In the genomic region with DNA sequence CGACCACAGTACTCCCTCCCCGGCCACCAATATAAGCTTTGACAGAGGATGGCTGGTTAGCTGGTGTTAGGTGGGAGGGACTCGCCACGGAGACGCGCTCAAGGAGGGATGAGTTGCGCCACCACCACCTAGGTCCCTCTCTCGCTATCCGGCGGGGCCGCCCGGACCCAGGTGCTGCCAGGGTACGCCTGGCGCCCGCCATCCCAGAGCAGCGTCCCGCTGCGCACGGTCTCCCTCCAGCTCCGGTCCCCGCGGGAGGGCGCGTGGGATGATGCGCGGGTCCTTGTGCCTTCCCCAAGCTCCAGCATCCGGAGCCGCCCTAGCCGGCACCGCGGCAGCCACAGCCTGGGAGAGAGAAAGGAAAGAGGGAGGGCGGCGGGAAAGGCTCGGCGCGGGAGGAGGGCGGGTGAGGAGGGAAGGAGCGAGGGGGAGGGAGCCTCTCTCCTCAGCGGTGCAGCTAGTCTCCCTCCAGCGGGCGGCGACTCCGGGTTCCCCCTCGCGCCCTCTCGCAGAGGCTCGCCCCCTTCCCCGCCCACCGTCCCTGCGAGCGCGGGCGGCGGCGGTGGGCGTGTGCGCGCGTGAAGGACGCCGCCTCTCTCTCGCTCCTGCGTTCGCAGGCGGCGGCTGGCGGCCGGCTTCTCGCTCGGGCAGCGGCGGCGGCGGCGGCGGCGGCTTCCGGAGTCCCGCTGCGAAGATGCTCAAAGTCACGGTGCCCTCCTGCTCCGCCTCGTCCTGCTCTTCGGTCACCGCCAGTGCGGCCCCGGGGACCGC, we compare ENCODE assay signal across 1 cellular context.
TF ChIP-seq lines count a peak whose summit lies in the region.

Gene CAMK4 (plus strand): TSS at position 595 of the 771 bp plus-strand sequence. CDS start 100 bp downstream, at position 695.

TF ChIP-seq in HEK293, 187 proteins besides CTCF, POLR2A, EP300 and RAD21 (continued from another document and continues in another):
- TF ChIP-seq, protein P1, sequence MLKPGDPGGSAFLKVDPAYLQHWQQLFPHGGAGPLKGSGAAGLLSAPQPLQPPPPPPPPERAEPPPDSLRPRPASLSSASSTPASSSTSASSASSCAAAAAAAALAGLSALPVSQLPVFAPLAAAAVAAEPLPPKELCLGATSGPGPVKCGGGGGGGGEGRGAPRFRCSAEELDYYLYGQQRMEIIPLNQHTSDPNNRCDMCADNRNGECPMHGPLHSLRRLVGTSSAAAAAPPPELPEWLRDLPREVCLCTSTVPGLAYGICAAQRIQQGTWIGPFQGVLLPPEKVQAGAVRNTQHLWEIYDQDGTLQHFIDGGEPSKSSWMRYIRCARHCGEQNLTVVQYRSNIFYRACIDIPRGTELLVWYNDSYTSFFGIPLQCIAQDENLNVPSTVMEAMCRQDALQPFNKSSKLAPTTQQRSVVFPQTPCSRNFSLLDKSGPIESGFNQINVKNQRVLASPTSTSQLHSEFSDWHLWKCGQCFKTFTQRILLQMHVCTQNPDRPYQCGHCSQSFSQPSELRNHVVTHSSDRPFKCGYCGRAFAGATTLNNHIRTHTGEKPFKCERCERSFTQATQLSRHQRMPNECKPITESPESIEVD (tag by site-specific recombination; IDR thresholded peaks at IDR 0.05): no peak
- TF ChIP-seq KLF16 (tag by site-specific recombination; IDR thresholded peaks at IDR 0.05) (peak; percentile 68; the same call in 1 of the 2 replicates), ZNF677 (tag by site-specific recombination; IDR thresholded peaks at IDR 0.05) (0 out of 2 replicates have a peak, but pooled peaks have one; percentile 18), ZNF362 (tag by site-specific recombination; IDR thresholded peaks at IDR 0.05) (no peak), KLF10 (tag by site-specific recombination; IDR thresholded peaks at IDR 0.05) (peak; percentile 98), ZNF366 (tag by site-specific recombination; conservative IDR thresholded peaks at IDR 0.05) (peak; percentile 97), ZBTB7A (tag by site-specific recombination; IDR thresholded peaks at IDR 0.05; ENCODE audit: low read depth) (no peak), SP2 (tag by site-specific recombination; IDR thresholded peaks at IDR 0.05) (peak; percentile 89), ZNF175 (tag by site-specific recombination; IDR thresholded peaks at IDR 0.05) (no peak), ZNF324 (tag by site-specific recombination; IDR thresholded peaks at IDR 0.05) (0 out of 2 replicates have a peak, but pooled peaks have one; percentile 6), ZNF404 (tag by site-specific recombination; IDR thresholded peaks at IDR 0.05) (no peak), ZNF184 (tag by site-specific recombination; IDR thresholded peaks at IDR 0.05) (0 out of 2 replicates have a peak, but pooled peaks have one; percentile 37), ZNF341 (tag by site-specific recombination; IDR thresholded peaks at IDR 0.05; ENCODE audit: low read depth) (peak; percentile 72; the same call in 1 of the 2 replicates), ZNF837 (tag by site-specific recombination; IDR thresholded peaks at IDR 0.05) (no peak), ZNF202 (tag by site-specific recombination; IDR thresholded peaks at IDR 0.05; ENCODE audit: borderline replicate concordance) (no peak), ZNF660 (tag by site-specific recombination; IDR thresholded peaks at IDR 0.05) (peak; percentile 81), ZNF529 (tag by site-specific recombination; IDR thresholded peaks at IDR 0.05; ENCODE audit: insufficient replicate concordance) (no peak), BCL11A (tag by site-specific recombination; IDR thresholded peaks at IDR 0.05; ENCODE audit: low read depth) (no peak), ZNF501 (tag by site-specific recombination; IDR thresholded peaks at IDR 0.05) (peak; percentile 92), ZNF830 (tag by site-specific recombination; IDR thresholded peaks at IDR 0.05; ENCODE audit: low read depth) (no peak), PRDM1 (tag by site-specific recombination; IDR thresholded peaks at IDR 0.05) (peak; percentile 84), EGR2 (tag by site-specific recombination; IDR thresholded peaks at IDR 0.05; ENCODE audit: low read depth) (peak; percentile 93), YY2 (tag by site-specific recombination; IDR thresholded peaks at IDR 0.05) (no peak), ZNF335 (tag by site-specific recombination; conservative IDR thresholded peaks at IDR 0.05) (peak; percentile 99), YY1 (tag by site-specific recombination; IDR thresholded peaks at IDR 0.05) (no peak), ZIC2 (tag by site-specific recombination; IDR thresholded peaks at IDR 0.05) (peak; percentile 82), REPIN1 (tag by site-specific recombination; IDR thresholded peaks at IDR 0.05; ENCODE audit: low read depth) (0 out of 2 replicates have a peak, but pooled peaks have one; percentile 35), ZSCAN23 (tag by site-specific recombination; IDR thresholded peaks at IDR 0.05) (no peak), KLF7 (tag by site-specific recombination; IDR thresholded peaks at IDR 0.05; ENCODE audit: borderline replicate concordance) (peak; percentile 64), ZNF394 (tag by site-specific recombination; IDR thresholded peaks at IDR 0.05; ENCODE audit: borderline replicate concordance) (0 out of 2 replicates have a peak, but pooled peaks have one; percentile 50), ZEB2 (tag by site-specific recombination; IDR thresholded peaks at IDR 0.05) (peak; percentile 91), ZBTB48 (tag by site-specific recombination; IDR thresholded peaks at IDR 0.05) (peak; percentile 63; the same call in 1 of the 2 replicates), ZNF521 (tag by site-specific recombination; IDR thresholded peaks at IDR 0.05) (no peak), ZBTB10 (tag by site-specific recombination; IDR thresholded peaks at IDR 0.05) (0 out of 2 replicates have a peak, but pooled peaks have one; percentile 38), ZXDB (tag by site-specific recombination; IDR thresholded peaks at IDR 0.05) (peak; percentile 43; the same call in 1 of the 2 replicates), ZNF132 (tag by site-specific recombination; IDR thresholded peaks at IDR 0.05; ENCODE audit: borderline replicate concordance) (no peak), ZBTB8A (tag by site-specific recombination; IDR thresholded peaks at IDR 0.05) (peak; percentile 98)
- TF ChIP-seq, protein P2, sequence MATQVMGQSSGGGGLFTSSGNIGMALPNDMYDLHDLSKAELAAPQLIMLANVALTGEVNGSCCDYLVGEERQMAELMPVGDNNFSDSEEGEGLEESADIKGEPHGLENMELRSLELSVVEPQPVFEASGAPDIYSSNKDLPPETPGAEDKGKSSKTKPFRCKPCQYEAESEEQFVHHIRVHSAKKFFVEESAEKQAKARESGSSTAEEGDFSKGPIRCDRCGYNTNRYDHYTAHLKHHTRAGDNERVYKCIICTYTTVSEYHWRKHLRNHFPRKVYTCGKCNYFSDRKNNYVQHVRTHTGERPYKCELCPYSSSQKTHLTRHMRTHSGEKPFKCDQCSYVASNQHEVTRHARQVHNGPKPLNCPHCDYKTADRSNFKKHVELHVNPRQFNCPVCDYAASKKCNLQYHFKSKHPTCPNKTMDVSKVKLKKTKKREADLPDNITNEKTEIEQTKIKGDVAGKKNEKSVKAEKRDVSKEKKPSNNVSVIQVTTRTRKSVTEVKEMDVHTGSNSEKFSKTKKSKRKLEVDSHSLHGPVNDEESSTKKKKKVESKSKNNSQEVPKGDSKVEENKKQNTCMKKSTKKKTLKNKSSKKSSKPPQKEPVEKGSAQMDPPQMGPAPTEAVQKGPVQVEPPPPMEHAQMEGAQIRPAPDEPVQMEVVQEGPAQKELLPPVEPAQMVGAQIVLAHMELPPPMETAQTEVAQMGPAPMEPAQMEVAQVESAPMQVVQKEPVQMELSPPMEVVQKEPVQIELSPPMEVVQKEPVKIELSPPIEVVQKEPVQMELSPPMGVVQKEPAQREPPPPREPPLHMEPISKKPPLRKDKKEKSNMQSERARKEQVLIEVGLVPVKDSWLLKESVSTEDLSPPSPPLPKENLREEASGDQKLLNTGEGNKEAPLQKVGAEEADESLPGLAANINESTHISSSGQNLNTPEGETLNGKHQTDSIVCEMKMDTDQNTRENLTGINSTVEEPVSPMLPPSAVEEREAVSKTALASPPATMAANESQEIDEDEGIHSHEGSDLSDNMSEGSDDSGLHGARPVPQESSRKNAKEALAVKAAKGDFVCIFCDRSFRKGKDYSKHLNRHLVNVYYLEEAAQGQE (tag by site-specific recombination; IDR thresholded peaks at IDR 0.05): no peak
- TF ChIP-seq, protein P3, sequence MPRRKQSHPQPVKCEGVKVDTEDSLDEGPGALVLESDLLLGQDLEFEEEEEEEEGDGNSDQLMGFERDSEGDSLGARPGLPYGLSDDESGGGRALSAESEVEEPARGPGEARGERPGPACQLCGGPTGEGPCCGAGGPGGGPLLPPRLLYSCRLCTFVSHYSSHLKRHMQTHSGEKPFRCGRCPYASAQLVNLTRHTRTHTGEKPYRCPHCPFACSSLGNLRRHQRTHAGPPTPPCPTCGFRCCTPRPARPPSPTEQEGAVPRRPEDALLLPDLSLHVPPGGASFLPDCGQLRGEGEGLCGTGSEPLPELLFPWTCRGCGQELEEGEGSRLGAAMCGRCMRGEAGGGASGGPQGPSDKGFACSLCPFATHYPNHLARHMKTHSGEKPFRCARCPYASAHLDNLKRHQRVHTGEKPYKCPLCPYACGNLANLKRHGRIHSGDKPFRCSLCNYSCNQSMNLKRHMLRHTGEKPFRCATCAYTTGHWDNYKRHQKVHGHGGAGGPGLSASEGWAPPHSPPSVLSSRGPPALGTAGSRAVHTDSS (tag by site-specific recombination; IDR thresholded peaks at IDR 0.05): no peak
- TF ChIP-seq, protein P4, sequence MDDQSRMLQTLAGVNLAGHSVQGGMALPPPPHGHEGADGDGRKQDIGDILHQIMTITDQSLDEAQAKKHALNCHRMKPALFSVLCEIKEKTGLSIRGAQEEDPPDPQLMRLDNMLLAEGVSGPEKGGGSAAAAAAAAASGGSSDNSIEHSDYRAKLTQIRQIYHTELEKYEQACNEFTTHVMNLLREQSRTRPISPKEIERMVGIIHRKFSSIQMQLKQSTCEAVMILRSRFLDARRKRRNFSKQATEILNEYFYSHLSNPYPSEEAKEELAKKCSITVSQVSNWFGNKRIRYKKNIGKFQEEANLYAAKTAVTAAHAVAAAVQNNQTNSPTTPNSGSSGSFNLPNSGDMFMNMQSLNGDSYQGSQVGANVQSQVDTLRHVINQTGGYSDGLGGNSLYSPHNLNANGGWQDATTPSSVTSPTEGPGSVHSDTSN (CRISPR knock-in tag; IDR thresholded peaks at IDR 0.05): peak; percentile 73
- TF ChIP-seq, protein P5, sequence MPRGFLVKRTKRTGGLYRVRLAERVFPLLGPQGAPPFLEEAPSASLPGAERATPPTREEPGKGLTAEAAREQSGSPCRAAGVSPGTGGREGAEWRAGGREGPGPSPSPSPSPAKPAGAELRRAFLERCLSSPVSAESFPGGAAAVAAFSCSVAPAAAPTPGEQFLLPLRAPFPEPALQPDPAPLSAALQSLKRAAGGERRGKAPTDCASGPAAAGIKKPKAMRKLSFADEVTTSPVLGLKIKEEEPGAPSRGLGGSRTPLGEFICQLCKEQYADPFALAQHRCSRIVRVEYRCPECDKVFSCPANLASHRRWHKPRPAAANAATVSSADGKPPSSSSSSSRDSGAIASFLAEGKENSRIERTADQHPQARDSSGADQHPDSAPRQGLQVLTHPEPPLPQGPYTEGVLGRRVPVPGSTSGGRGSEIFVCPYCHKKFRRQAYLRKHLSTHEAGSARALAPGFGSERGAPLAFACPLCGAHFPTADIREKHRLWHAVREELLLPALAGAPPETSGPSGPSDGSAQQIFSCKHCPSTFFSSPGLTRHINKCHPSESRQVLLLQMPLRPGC (tag by site-specific recombination; IDR thresholded peaks at IDR 0.05): peak; percentile 45; the same call in 1 of the 2 replicates
- TF ChIP-seq, protein P6, sequence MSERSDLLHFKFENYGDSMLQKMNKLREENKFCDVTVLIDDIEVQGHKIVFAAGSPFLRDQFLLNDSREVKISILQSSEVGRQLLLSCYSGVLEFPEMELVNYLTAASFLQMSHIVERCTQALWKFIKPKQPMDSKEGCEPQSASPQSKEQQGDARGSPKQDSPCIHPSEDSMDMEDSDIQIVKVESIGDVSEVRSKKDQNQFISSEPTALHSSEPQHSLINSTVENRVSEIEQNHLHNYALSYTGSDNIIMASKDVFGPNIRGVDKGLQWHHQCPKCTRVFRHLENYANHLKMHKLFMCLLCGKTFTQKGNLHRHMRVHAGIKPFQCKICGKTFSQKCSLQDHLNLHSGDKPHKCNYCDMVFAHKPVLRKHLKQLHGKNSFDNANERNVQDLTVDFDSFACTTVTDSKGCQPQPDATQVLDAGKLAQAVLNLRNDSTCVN (tag by site-specific recombination; optimal IDR thresholded peaks at IDR 0.05): peak; percentile 97
- TF ChIP-seq, protein P7, sequence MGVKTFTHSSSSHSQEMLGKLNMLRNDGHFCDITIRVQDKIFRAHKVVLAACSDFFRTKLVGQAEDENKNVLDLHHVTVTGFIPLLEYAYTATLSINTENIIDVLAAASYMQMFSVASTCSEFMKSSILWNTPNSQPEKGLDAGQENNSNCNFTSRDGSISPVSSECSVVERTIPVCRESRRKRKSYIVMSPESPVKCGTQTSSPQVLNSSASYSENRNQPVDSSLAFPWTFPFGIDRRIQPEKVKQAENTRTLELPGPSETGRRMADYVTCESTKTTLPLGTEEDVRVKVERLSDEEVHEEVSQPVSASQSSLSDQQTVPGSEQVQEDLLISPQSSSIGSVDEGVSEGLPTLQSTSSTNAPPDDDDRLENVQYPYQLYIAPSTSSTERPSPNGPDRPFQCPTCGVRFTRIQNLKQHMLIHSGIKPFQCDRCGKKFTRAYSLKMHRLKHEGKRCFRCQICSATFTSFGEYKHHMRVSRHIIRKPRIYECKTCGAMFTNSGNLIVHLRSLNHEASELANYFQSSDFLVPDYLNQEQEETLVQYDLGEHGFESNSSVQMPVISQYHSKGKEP (tag by site-specific recombination; IDR thresholded peaks at IDR 0.05): peak; percentile 49; the same call in 1 of the 2 replicates
